Comparison of ENCODE assay signal across 1 cellular context in genomic region chr7:66503036-66503370, GRCh38.
TF ChIP-seq lines count a peak whose summit lies in the region.

No MANE protein-coding gene starts in this region.

TF ChIP-seq in K562, 482 proteins besides CTCF, POLR2A, EP300 and RAD21 (continued from another document):
- TF ChIP-seq, protein P1, sequence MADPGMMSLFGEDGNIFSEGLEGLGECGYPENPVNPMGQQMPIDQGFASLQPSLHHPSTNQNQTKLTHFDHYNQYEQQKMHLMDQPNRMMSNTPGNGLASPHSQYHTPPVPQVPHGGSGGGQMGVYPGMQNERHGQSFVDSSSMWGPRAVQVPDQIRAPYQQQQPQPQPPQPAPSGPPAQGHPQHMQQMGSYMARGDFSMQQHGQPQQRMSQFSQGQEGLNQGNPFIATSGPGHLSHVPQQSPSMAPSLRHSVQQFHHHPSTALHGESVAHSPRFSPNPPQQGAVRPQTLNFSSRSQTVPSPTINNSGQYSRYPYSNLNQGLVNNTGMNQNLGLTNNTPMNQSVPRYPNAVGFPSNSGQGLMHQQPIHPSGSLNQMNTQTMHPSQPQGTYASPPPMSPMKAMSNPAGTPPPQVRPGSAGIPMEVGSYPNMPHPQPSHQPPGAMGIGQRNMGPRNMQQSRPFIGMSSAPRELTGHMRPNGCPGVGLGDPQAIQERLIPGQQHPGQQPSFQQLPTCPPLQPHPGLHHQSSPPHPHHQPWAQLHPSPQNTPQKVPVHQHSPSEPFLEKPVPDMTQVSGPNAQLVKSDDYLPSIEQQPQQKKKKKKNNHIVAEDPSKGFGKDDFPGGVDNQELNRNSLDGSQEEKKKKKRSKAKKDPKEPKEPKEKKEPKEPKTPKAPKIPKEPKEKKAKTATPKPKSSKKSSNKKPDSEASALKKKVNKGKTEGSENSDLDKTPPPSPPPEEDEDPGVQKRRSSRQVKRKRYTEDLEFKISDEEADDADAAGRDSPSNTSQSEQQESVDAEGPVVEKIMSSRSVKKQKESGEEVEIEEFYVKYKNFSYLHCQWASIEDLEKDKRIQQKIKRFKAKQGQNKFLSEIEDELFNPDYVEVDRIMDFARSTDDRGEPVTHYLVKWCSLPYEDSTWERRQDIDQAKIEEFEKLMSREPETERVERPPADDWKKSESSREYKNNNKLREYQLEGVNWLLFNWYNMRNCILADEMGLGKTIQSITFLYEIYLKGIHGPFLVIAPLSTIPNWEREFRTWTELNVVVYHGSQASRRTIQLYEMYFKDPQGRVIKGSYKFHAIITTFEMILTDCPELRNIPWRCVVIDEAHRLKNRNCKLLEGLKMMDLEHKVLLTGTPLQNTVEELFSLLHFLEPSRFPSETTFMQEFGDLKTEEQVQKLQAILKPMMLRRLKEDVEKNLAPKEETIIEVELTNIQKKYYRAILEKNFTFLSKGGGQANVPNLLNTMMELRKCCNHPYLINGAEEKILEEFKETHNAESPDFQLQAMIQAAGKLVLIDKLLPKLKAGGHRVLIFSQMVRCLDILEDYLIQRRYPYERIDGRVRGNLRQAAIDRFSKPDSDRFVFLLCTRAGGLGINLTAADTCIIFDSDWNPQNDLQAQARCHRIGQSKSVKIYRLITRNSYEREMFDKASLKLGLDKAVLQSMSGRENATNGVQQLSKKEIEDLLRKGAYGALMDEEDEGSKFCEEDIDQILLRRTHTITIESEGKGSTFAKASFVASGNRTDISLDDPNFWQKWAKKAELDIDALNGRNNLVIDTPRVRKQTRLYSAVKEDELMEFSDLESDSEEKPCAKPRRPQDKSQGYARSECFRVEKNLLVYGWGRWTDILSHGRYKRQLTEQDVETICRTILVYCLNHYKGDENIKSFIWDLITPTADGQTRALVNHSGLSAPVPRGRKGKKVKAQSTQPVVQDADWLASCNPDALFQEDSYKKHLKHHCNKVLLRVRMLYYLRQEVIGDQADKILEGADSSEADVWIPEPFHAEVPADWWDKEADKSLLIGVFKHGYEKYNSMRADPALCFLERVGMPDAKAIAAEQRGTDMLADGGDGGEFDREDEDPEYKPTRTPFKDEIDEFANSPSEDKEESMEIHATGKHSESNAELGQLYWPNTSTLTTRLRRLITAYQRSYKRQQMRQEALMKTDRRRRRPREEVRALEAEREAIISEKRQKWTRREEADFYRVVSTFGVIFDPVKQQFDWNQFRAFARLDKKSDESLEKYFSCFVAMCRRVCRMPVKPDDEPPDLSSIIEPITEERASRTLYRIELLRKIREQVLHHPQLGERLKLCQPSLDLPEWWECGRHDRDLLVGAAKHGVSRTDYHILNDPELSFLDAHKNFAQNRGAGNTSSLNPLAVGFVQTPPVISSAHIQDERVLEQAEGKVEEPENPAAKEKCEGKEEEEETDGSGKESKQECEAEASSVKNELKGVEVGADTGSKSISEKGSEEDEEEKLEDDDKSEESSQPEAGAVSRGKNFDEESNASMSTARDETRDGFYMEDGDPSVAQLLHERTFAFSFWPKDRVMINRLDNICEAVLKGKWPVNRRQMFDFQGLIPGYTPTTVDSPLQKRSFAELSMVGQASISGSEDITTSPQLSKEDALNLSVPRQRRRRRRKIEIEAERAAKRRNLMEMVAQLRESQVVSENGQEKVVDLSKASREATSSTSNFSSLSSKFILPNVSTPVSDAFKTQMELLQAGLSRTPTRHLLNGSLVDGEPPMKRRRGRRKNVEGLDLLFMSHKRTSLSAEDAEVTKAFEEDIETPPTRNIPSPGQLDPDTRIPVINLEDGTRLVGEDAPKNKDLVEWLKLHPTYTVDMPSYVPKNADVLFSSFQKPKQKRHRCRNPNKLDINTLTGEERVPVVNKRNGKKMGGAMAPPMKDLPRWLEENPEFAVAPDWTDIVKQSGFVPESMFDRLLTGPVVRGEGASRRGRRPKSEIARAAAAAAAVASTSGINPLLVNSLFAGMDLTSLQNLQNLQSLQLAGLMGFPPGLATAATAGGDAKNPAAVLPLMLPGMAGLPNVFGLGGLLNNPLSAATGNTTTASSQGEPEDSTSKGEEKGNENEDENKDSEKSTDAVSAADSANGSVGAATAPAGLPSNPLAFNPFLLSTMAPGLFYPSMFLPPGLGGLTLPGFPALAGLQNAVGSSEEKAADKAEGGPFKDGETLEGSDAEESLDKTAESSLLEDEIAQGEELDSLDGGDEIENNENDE (IDR thresholded peaks at IDR 0.05; ENCODE audit: low read depth, low read length), result no peak
- TF ChIP-seq RBFOX2 (IDR thresholded peaks at IDR 0.05; ENCODE audit: low read depth, low read length), result no peak
- no peak for TF ChIP-seq TRIM28 (IDR thresholded peaks at IDR 0.05)
- TF ChIP-seq WHSC1 (IDR thresholded peaks at IDR 0.05; ENCODE audit: low read length), result no peak
- no peak for TF ChIP-seq GTF2E2 (tag; IDR thresholded peaks at IDR 0.05)
TF ChIP-seq in K562: peak in this region for 1.
